In the genomic region with DNA sequence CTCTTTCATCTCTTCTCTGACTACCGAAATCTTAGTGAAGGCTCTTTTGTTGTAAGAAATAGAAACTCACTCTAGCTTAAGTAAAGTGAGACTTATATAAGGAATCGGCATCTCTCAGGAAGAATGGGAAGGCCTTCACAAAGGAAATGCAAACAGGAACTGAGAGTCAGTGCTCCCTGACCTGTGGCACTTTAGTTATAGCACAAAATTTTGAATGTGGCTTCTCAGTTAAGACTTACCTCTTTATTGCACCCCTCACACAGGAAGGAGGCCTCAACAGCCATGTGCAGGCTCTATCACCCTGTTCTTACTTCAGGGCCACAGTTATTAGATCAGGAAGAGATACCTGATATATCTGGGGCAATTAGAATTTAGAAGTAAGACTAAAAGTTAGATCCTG, we compare ENCODE assay signal across 16 cellular contexts.
DNase-seq lines count a peak whose midpoint lies in the region; ATAC-seq lines count a peak whose summit lies in the region.
"Had no signal": no experiment of that assay in that cellular context is flagged by ENCODE, and none has a peak within 500 bp of the region (broad histone marks: within the 10 kb centered on the region; RNA-seq: fewer than 3 reads in every experiment).

No MANE protein-coding gene starts in this region.

- no peak overlapping the region for H3K27ac ChIP-seq in BLaER1
- H3K27ac ChIP-seq: colonic mucosa, transverse colon had no signal

- H3K4me2 ChIP-seq in BLaER1, result peak overlapping the region; percentile 45

- H3K4me3 ChIP-seq in BLaER1, result no peak overlapping the region
- H3K4me3 ChIP-seq: colonic mucosa, transverse colon had no signal

- H4K20me1 ChIP-seq in BLaER1, result no peaks in the 10 kb centered on the region

- H3K9ac ChIP-seq in BLaER1, result no peak overlapping the region

- H3K27me3 ChIP-seq in BLaER1, result no peaks in the 10 kb centered on the region
- H3K27me3 ChIP-seq: colonic mucosa, transverse colon had no signal

- H3K9me3 ChIP-seq in BLaER1, result no peaks in the 10 kb centered on the region
- H3K9me3 ChIP-seq: colonic mucosa, transverse colon had no signal

- peaks cover 7% of the 10 kb centered on the region for H3K4me1 ChIP-seq in BLaER1
- H3K4me1 ChIP-seq: colonic mucosa had no signal

- ATAC-seq in GM18867 (IDR thresholded peaks at IDR 0.05; ENCODE audit: unreplicated experiment) (peak; percentile 77), GM21619 (IDR thresholded peaks at IDR 0.05; ENCODE audit: unreplicated experiment) (peak; percentile 69), HG03175 (IDR thresholded peaks at IDR 0.05; ENCODE audit: unreplicated experiment) (peak; percentile 56)

- H3K36me3 ChIP-seq in BLaER1, result no peaks in the 10 kb centered on the region
- H3K36me3 ChIP-seq: colonic mucosa, transverse colon had no signal

- DNase-seq in mesenteric fat pad (ENCODE audit: low spot score), result no peak
- no peak for DNase-seq in NCI-H1930 (lab: John Stamatoyannopoulos, UW)
- DNase-seq in NCI-H1417 (lab: John Stamatoyannopoulos, UW), result no peak
- DNase-seq in ecto neural progenitor cell (ENCODE audit: low spot score), result no peak
- DNase-seq: activated naive CD4-positive, alpha-beta T cell; colonic mucosa; erythroblast; head of caudate nucleus; NCI-H187; NCI-H526 treated with DMSO at 0.1 percent for 48 hours; occipital lobe; transverse colon had no signal
